ENCODE assay signal across 23 cellular contexts in the genomic region with DNA sequence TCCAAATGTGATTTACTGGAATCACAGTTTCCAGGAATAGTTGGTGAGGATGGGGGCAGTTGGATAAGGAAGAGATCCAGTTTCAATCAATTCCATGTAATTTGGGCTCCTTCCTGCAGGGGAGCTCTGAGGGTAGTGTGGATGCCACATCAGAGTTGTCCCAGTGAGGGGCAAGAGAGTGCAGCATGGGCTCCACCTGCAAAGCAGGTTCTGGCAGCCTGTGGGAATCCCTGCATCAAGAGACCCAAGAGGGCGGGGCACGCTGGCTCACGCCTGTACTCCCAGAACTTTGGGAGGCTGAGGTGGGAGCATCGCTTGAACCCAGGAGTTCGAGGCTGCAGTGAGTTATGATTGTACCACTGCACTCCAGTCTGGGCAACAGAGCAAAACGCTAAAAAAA.
DNase-seq lines count a peak whose midpoint lies in the region; ATAC-seq and TF ChIP-seq lines count a peak whose summit lies in the region.
"Had no signal": no experiment of that assay in that cellular context is flagged by ENCODE, and none has a peak within 500 bp of the region (broad histone marks: within the 10 kb centered on the region; RNA-seq: fewer than 3 reads in every experiment).

No MANE protein-coding gene starts in this region.

- CTCF ChIA-PET in HCT116 (lab: Charles Lee) = no interaction called here

- no peak overlapping the region for H3K27ac ChIP-seq in HCT116 (ENCODE audit: low read depth, low read length)
- no peak overlapping the region for H3K27ac ChIP-seq in Karpas-422 (ENCODE audit: low read length)
- H3K27ac ChIP-seq: RWPE1 had no signal

- H3K4me3 ChIP-seq in HCT116 (replicated peaks in 1 of 2; ENCODE audit: low read depth in 1 of 2, low read length in 2 of 2) = no peak overlapping the region
- no peak overlapping the region for H3K4me3 ChIP-seq in Karpas-422 (ENCODE audit: low read length)
- H3K4me3 ChIP-seq: mucosa of descending colon had no signal

- no peak overlapping the region for H2AFZ ChIP-seq in HCT116 (ENCODE audit: low read depth, low read length, poor library complexity, severe bottlenecking)
- H2AFZ ChIP-seq in Karpas-422 (ENCODE audit: low read length) = no peak overlapping the region

- H4K20me1 ChIP-seq in HCT116 (ENCODE audit: insufficient read depth) (no peaks in the 10 kb centered on the region), Karpas-422 (ENCODE audit: insufficient read depth, low read depth, low read length) (no peaks in the 10 kb centered on the region)

- POLR2A ChIA-PET in HCT116 (lab: Charles Lee) = no interaction called here

- ATAC-seq in HCT116 = peak; percentile 80
- ATAC-seq: CD8-positive, alpha-beta T cell; left ventricle myocardium superior; mucosa of descending colon had no signal

- H3K27me3 ChIP-seq in HCT116 (ENCODE audit: insufficient read depth, low read length) = no peaks in the 10 kb centered on the region
- no peaks in the 10 kb centered on the region for H3K27me3 ChIP-seq in Karpas-422 (ENCODE audit: low read length)

- peaks cover 3% of the 10 kb centered on the region for H3K9me3 Mint-ChIP-seq in osteocyte (ENCODE audit: unreplicated experiment)
- H3K9me3 Mint-ChIP-seq: activated CD4-positive, alpha-beta T cell treated with anti-CD3 and anti-CD28 coated beads, Interleukin-2, amount 10 ng/mL, durations not matched to agents 24 days and 14 days; CD8-positive, alpha-beta T cell had no signal

- TF ChIP-seq RAD21 in HCT116 (IDR thresholded peaks at IDR 0.05; ENCODE audit: low read depth) = no peak

- TF ChIP-seq POLR2A in HCT116 (IDR thresholded peaks at IDR 0.05; ENCODE audit: borderline replicate concordance, extremely low read depth, insufficient read depth, insufficient read length) = no peak

- H3K4me1 ChIP-seq in HCT116 (ENCODE audit: control insufficient read depth in 1 of 2, insufficient read depth in 2 of 2, low read length in 2 of 2) (no peaks in the 10 kb centered on the region), Karpas-422 (ENCODE audit: low read length) (no peaks in the 10 kb centered on the region)

- H3K9me2 ChIP-seq in HCT116 (ENCODE audit: insufficient read depth) (no peaks in the 10 kb centered on the region), Karpas-422 (replicated peaks; ENCODE audit: insufficient read depth, low read length) (no peaks in the 10 kb centered on the region)

- H3K36me3 Mint-ChIP-seq in osteocyte (ENCODE audit: unreplicated experiment) = no peaks in the 10 kb centered on the region
- H3K36me3 Mint-ChIP-seq: CD8-positive, alpha-beta T cell had no signal

- H3K79me2 ChIP-seq in HCT116 (ENCODE audit: insufficient read depth, low read length) (no peaks in the 10 kb centered on the region), Karpas-422 (ENCODE audit: low read length) (no peaks in the 10 kb centered on the region)

- H3K4me1 Mint-ChIP-seq in osteocyte (ENCODE audit: unreplicated experiment) = no peaks in the 10 kb centered on the region
- H3K4me1 Mint-ChIP-seq: activated CD4-positive, alpha-beta T cell treated with anti-CD3 and anti-CD28 coated beads, Interleukin-2, amount 10 ng/mL, durations not matched to agents 24 days and 14 days had no signal

- RAD21 ChIA-PET in HCT116 (lab: Charles Lee; ENCODE audit: low non-redundant PET in 1 of 2, low total read pairs in 2 of 2, uncharacterized antibody in 2 of 2, unreplicated experiment in 2 of 2) = no interaction called here

- H3K9me3 ChIP-seq in HCT116 (ENCODE audit: control insufficient read depth in 1 of 2, insufficient read depth in 1 of 2, low read depth in 1 of 2, low read length in 2 of 2) = no peaks in the 10 kb centered on the region
- no peaks in the 10 kb centered on the region for H3K9me3 ChIP-seq in Karpas-422 (ENCODE audit: low read length)
- H3K9me3 ChIP-seq: mucosa of descending colon had no signal

- DNase-seq in Daoy (ENCODE audit: low read depth) = peak; percentile 1
- no peak for DNase-seq in HCT116 (ENCODE audit: low read depth, low spot score)
- peak; percentile 41 for DNase-seq in ecto neural progenitor cell (ENCODE audit: low spot score)
- DNase-seq in osteocyte (ENCODE audit: extremely low spot score, unreplicated experiment) = peak; percentile 70
- DNase-seq in NCI-H774 (lab: John Stamatoyannopoulos, UW) = no peak
- no peak for DNase-seq in Karpas-422
- DNase-seq in T-helper 2 cell = no peak
- DNase-seq: activated CD4-positive, alpha-beta T cell treated with anti-CD3 and anti-CD28 coated beads, Interleukin-2, amount 10 ng/mL, durations not matched to agents 24 days and 14 days; activated naive CD4-positive, alpha-beta T cell treated with Interleukin-2 at 50 U/mL for 16 hours; amygdala; caudate nucleus; CD8-positive, alpha-beta T cell; DMS79 treated with DMSO at 0.1 percent for 48 hours; effector CD4-positive, alpha-beta T cell; KBM-7; left ventricle myocardium superior; mucosa of descending colon; NCI-H1092; NCI-H2081 treated with DMSO at 0.1 percent for 48 hours; NCI-H510A treated with DMSO at 0.1 percent for 48 hours; retina; SW 1271 had no signal

- intact Hi-C loops in HCT116 (cut with micrococcal nuclease) = no loop called here

- H3K4me2 ChIP-seq in HCT116 (ENCODE audit: low read length) = no peak overlapping the region
- no peak overlapping the region for H3K4me2 ChIP-seq in Karpas-422 (ENCODE audit: low read depth, low read length, poor library complexity, severe bottlenecking)

- no TSS peak for BruUV-seq in HCT116 (replicated peaks; lab: Mats Ljungman, UMichigan)

- peak in 2 of 3 experiments; percentile 36 to 39; a peak in 4 of 6 replicates for TF ChIP-seq CTCF in HCT116 (IDR thresholded peaks at IDR 0.05 in 2 of 3, conservative IDR thresholded peaks at IDR 0.05 in 1 of 3; ENCODE audit: borderline replicate concordance in 1 of 3, insufficient read depth in 1 of 3, low read depth in 2 of 3, low read length in 2 of 3)
- TF ChIP-seq CTCF in osteocyte (IDR thresholded peaks at IDR 0.05) = no peak

- H3K9ac ChIP-seq in HCT116 (ENCODE audit: low read length) (no peak overlapping the region), Karpas-422 (ENCODE audit: low read length) (no peak overlapping the region)

- H3K27ac Mint-ChIP-seq in osteocyte (ENCODE audit: unreplicated experiment) = no peak overlapping the region
- H3K27ac Mint-ChIP-seq: activated CD4-positive, alpha-beta T cell treated with anti-CD3 and anti-CD28 coated beads, Interleukin-2, amount 10 ng/mL, durations not matched to agents 24 days and 14 days; CD8-positive, alpha-beta T cell had no signal

- no peaks in the 10 kb centered on the region for H3K36me3 ChIP-seq in HCT116 (ENCODE audit: control insufficient read depth in 1 of 2, insufficient read depth in 2 of 2, low read length in 2 of 2)
- no peaks in the 10 kb centered on the region for H3K36me3 ChIP-seq in Karpas-422 (ENCODE audit: insufficient read depth, low read length)

- no peak overlapping the region for H3K4me3 Mint-ChIP-seq in osteocyte (ENCODE audit: unreplicated experiment)
- H3K4me3 Mint-ChIP-seq: activated CD4-positive, alpha-beta T cell treated with anti-CD3 and anti-CD28 coated beads, Interleukin-2, amount 10 ng/mL, durations not matched to agents 24 days and 14 days; CD8-positive, alpha-beta T cell had no signal

- peaks cover 4% of the 10 kb centered on the region for H3K27me3 Mint-ChIP-seq in osteocyte (ENCODE audit: unreplicated experiment)

TF ChIP-seq in HCT116, 20 proteins besides CTCF, POLR2A, EP300 and RAD21 (continues in another document):
- no peak for TF ChIP-seq ELF1 (IDR thresholded peaks at IDR 0.05; ENCODE audit: borderline replicate concordance, low read depth)
- TF ChIP-seq, protein P1, sequence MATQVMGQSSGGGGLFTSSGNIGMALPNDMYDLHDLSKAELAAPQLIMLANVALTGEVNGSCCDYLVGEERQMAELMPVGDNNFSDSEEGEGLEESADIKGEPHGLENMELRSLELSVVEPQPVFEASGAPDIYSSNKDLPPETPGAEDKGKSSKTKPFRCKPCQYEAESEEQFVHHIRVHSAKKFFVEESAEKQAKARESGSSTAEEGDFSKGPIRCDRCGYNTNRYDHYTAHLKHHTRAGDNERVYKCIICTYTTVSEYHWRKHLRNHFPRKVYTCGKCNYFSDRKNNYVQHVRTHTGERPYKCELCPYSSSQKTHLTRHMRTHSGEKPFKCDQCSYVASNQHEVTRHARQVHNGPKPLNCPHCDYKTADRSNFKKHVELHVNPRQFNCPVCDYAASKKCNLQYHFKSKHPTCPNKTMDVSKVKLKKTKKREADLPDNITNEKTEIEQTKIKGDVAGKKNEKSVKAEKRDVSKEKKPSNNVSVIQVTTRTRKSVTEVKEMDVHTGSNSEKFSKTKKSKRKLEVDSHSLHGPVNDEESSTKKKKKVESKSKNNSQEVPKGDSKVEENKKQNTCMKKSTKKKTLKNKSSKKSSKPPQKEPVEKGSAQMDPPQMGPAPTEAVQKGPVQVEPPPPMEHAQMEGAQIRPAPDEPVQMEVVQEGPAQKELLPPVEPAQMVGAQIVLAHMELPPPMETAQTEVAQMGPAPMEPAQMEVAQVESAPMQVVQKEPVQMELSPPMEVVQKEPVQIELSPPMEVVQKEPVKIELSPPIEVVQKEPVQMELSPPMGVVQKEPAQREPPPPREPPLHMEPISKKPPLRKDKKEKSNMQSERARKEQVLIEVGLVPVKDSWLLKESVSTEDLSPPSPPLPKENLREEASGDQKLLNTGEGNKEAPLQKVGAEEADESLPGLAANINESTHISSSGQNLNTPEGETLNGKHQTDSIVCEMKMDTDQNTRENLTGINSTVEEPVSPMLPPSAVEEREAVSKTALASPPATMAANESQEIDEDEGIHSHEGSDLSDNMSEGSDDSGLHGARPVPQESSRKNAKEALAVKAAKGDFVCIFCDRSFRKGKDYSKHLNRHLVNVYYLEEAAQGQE (IDR thresholded peaks at IDR 0.05; ENCODE audit: low read depth) = no peak
- TF ChIP-seq ZNF274 (IDR thresholded peaks at IDR 0.05; ENCODE audit: low read depth, low read length) = no peak
- TF ChIP-seq YY1 (IDR thresholded peaks at IDR 0.05; ENCODE audit: extremely low read depth, insufficient replicate concordance, low read depth, low read length) = no peak
- no peak for TF ChIP-seq SIN3A (IDR thresholded peaks at IDR 0.05; ENCODE audit: low read depth)
- no peak for TF ChIP-seq CEBPB (IDR thresholded peaks at IDR 0.05; ENCODE audit: low read depth)
- TF ChIP-seq, protein P2, sequence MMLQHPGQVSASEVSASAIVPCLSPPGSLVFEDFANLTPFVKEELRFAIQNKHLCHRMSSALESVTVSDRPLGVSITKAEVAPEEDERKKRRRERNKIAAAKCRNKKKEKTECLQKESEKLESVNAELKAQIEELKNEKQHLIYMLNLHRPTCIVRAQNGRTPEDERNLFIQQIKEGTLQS (IDR thresholded peaks at IDR 0.05) = no peak
- no peak for TF ChIP-seq EGR1 (IDR thresholded peaks at IDR 0.05; ENCODE audit: low read depth)

Comparison
In these comparisons a context has a peak if more than half of its experiments do, and no peak if none do; other contexts are left out.
1. DNase-seq: peak in Daoy (single experiment), ecto neural progenitor cell (single experiment) and osteocyte (single experiment); none in HCT116 (single experiment), NCI-H774 (single experiment), Karpas-422 (single experiment) and T-helper 2 cell (0 of 5).